In the genomic region with DNA sequence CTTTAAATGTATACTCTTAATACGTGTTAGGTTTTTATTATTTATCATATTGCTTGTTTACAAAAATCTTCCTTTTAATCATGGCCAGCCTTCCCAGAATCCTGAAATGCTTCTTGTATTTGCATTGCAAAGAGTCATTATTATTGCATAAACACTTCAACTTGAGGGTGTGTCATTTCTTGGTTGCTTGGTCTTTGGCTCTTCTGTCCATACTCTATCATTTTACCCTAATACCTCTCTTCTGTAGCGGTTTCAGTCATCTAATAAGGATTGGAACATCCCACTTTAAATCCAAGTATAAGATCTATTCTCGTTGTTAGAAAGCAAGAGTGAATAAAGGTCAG, we compare ENCODE assay signal across 8 cellular contexts.
A peak's percentile ranks its signal among the peaks of the same experiment; 100 is the strongest.
DNase-seq lines count a peak whose midpoint lies in the region; ATAC-seq and TF ChIP-seq lines count a peak whose summit lies in the region.

No MANE protein-coding gene starts in this region.

- ATAC-seq in GM18517 (IDR thresholded peaks at IDR 0.05; ENCODE audit: unreplicated experiment): peak; percentile 9

- H3K27me3 Mint-ChIP-seq in mesothelial cell of epicardium (ENCODE audit: low read depth) (no peaks in the 10 kb centered on the region), CD14-positive monocyte (ENCODE audit: low read depth in 3 of 3) (peaks cover 0 to 3% (median 0%) of the 10 kb centered on the region in 3 donors)

- no peaks in the 10 kb centered on the region for H4K20me1 ChIP-seq in smooth muscle cell (ENCODE audit: low read depth)

- no peaks in the 10 kb centered on the region for H3K79me2 ChIP-seq in smooth muscle cell (ENCODE audit: low read depth)

- H3K36me3 ChIP-seq in smooth muscle cell (ENCODE audit: low read depth): no peaks in the 10 kb centered on the region

- H3K4me1 ChIP-seq in smooth muscle cell (ENCODE audit: low read depth): peaks cover 4% of the 10 kb centered on the region

- intact Hi-C loops in CD14-positive monocyte (cut with micrococcal nuclease): no loop called here

- peak overlapping the region; percentile 50 for H3K9ac ChIP-seq in smooth muscle cell (ENCODE audit: low read depth)

- H3K27me3 ChIP-seq in smooth muscle cell (ENCODE audit: low read depth): no peaks in the 10 kb centered on the region

- H3K36me3 Mint-ChIP-seq in mesothelial cell of epicardium (no peaks in the 10 kb centered on the region), CD14-positive monocyte (no peaks in the 10 kb centered on the region)

- no peaks in the 10 kb centered on the region for H3K9me3 Mint-ChIP-seq in mesothelial cell of epicardium
- no peaks in the 10 kb centered on the region for H3K9me3 Mint-ChIP-seq in CD14-positive monocyte

- DNase-seq in NCI-H748 (lab: John Stamatoyannopoulos, UW; ENCODE audit: unreplicated experiment) (peak; percentile 58), fibroblast of pulmonary artery (ENCODE audit: low read depth) (no peak), smooth muscle cell (lab: John Stamatoyannopoulos, UW; ENCODE audit: unreplicated experiment) (no peak), mesothelial cell of epicardium (ENCODE audit: low spot score in 2 of 2, unreplicated experiment in 2 of 2) (no peak), H4 (ENCODE audit: low spot score) (no peak), kidney tubule cell (ENCODE audit: low spot score) (no peak), CD14-positive monocyte (ENCODE audit: low spot score) (no peak)

- H3K9me3 ChIP-seq in smooth muscle cell (replicated peaks; ENCODE audit: low read depth): no peaks in the 10 kb centered on the region

- TF ChIP-seq CTCF in fibroblast of pulmonary artery (IDR thresholded peaks at IDR 0.05; ENCODE audit: low read length, missing control alignments) (no peak), smooth muscle cell (IDR thresholded peaks at IDR 0.05; ENCODE audit: borderline replicate concordance, insufficient read depth, poor library complexity, severe bottlenecking) (no peak), mesothelial cell of epicardium (IDR thresholded peaks at IDR 0.05; ENCODE audit: unreplicated experiment) (no peak), CD14-positive monocyte (IDR thresholded peaks at IDR 0.05) (no peak)

- peak overlapping the region; percentile 74 for H3K27ac ChIP-seq in smooth muscle cell (ENCODE audit: low read depth)

- peak overlapping the region; percentile 58 for H3K4me3 ChIP-seq in fibroblast of pulmonary artery (replicated peaks; ENCODE audit: low read depth, low read length)
- peak overlapping the region; percentile 51 for H3K4me3 ChIP-seq in smooth muscle cell

- peak overlapping the region; percentile 84 for H3K4me2 ChIP-seq in smooth muscle cell

- WGBS in smooth muscle cell (ENCODE audit: low lambda C conversion rate): 56% methylated on average over 3 of the region's 3 CpGs

- H2AFZ ChIP-seq in smooth muscle cell (ENCODE audit: low read depth): peak overlapping the region; percentile 67

- H3K4me3 Mint-ChIP-seq in mesothelial cell of epicardium: no peak overlapping the region
- H3K4me3 Mint-ChIP-seq in CD14-positive monocyte: no peak overlapping the region

- no peaks in the 10 kb centered on the region for H3F3A ChIP-seq in smooth muscle cell (ENCODE audit: low read depth)

- no peaks in the 10 kb centered on the region for H3K4me1 Mint-ChIP-seq in mesothelial cell of epicardium
- H3K4me1 Mint-ChIP-seq in CD14-positive monocyte: no peaks in the 10 kb centered on the region

- no peak overlapping the region for H3K27ac Mint-ChIP-seq in mesothelial cell of epicardium
- no peak overlapping the region for H3K27ac Mint-ChIP-seq in CD14-positive monocyte
